Comparison of ENCODE assay signal across 38 cellular contexts in the genomic region with DNA sequence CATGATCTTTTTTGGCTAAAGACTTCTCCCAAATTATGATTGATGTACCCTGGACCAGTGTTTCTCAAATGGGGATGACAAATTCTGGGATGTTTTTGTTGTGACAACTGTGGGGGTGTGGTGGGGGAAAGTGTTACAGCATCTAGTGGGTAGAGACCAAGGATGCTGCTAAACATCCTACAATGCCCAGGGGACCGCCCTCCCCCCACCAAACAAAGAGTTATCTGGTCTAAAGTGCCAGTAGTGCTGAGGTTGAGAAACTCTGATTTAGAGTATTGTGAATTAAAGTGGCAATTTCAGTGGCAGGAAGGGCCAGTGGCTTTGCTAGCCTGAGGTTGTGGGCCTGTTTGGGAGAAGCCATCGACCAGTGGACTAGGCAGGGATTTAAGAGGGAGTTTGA. TPM values are rescaled to one million over a fixed set of nuclear protein-coding genes. Genes with fewer than 3 reads are reported as not detected.
"Had no signal": no experiment of that assay in that cellular context is flagged by ENCODE, and none has a peak within 500 bp of the region (broad histone marks: within the 10 kb centered on the region; RNA-seq: fewer than 3 reads in every experiment).

No MANE protein-coding gene starts in this region.

- ATAC-seq: activated CD4-positive, alpha-beta T cell treated with anti-CD3 and anti-CD28 coated beads for 36 hours; activated naive CD8-positive, alpha-beta T cell treated with anti-CD3 and anti-CD28 coated beads, Interleukin-2, amount 50 U/mL, for 24 hours; body of pancreas; effector memory CD8-positive, alpha-beta T cell; gastroesophageal sphincter; T-helper 17 cell had no signal

- H3K27me3 Mint-ChIP-seq: activated CD4-positive, alpha-beta memory T cell treated with anti-CD3 and anti-CD28 coated beads, Interleukin-2, amount 10 ng/mL, durations not matched to agents 7 days and 5 days; activated CD4-positive, alpha-beta T cell treated with anti-CD3 and anti-CD28 coated beads for 36 hours; activated naive CD4-positive, alpha-beta T cell treated with anti-CD3 and anti-CD28 coated beads, Interleukin-2, amount 50 U/mL, for 24 hours; activated naive CD8-positive, alpha-beta T cell treated with anti-CD3 and anti-CD28 coated beads for 36 hours; activated naive CD8-positive, alpha-beta T cell treated with anti-CD3 and anti-CD28 coated beads, Interleukin-2, amount 50 U/mL, for 24 hours; effector memory CD8-positive, alpha-beta T cell had no signal

- H3K27ac ChIP-seq: adrenal gland, body of pancreas, epithelial cell of prostate, gastroesophageal sphincter, heart right ventricle had no signal

- H3K9me3 Mint-ChIP-seq: activated CD4-positive, alpha-beta memory T cell treated with anti-CD3 and anti-CD28 coated beads, Interleukin-2, amount 10 ng/mL, durations not matched to agents 7 days and 5 days; activated CD4-positive, alpha-beta T cell treated with anti-CD3 and anti-CD28 coated beads, Interleukin-2, amount 10 ng/mL, durations not matched to agents 24 days and 14 days; activated naive CD4-positive, alpha-beta T cell treated with anti-CD3 and anti-CD28 coated beads for 36 hours; activated naive CD4-positive, alpha-beta T cell treated with anti-CD3 and anti-CD28 coated beads, Interleukin-2, amount 50 U/mL, for 24 hours; activated naive CD8-positive, alpha-beta T cell treated with anti-CD3 and anti-CD28 coated beads for 36 hours; activated naive CD8-positive, alpha-beta T cell treated with anti-CD3 and anti-CD28 coated beads, Interleukin-2, amount 50 U/mL, for 24 hours; activated T-helper 1 cell treated with anti-CD3 and anti-CD28 coated beads, Interleukin-12 subunit alpha, Interleukin-12 subunit beta, Interleukin-2, Interleukin-4 antibody, amounts not matched to agents 30 ng/mL and 10 ng/mL and 1 ng/mL, durations not matched to agents 14 hours and 24 hours and 36 hours; effector memory CD8-positive, alpha-beta T cell; T-helper 2 cell treated with Interferon-gamma antibody and Interleukin-4, amounts not matched to agents 5 μg/mL and 100 μg/mL, for 36 hours had no signal

- H3K4me3 ChIP-seq: adrenal gland, body of pancreas, esophagus squamous epithelium, gastroesophageal sphincter, heart right ventricle had no signal

- H3K36me3 Mint-ChIP-seq: activated naive CD8-positive, alpha-beta T cell treated with anti-CD3 and anti-CD28 coated beads for 36 hours had no signal

- H3K4me1 Mint-ChIP-seq: activated CD4-positive, alpha-beta memory T cell treated with anti-CD3 and anti-CD28 coated beads, Interleukin-2, amount 10 ng/mL, durations not matched to agents 7 days and 5 days; activated CD4-positive, alpha-beta T cell treated with anti-CD3 and anti-CD28 coated beads for 36 hours; activated CD4-positive, alpha-beta T cell treated with anti-CD3 and anti-CD28 coated beads, Interleukin-2, amount 10 ng/mL, durations not matched to agents 24 days and 14 days; activated naive CD4-positive, alpha-beta T cell treated with anti-CD3 and anti-CD28 coated beads, Interleukin-2, amount 50 U/mL, for 24 hours; activated naive CD8-positive, alpha-beta T cell treated with anti-CD3 and anti-CD28 coated beads for 36 hours; activated naive CD8-positive, alpha-beta T cell treated with anti-CD3 and anti-CD28 coated beads, Interleukin-2, amount 50 U/mL, for 24 hours had no signal

- H3K27ac Mint-ChIP-seq: activated CD4-positive, alpha-beta memory T cell treated with anti-CD3 and anti-CD28 coated beads, Interleukin-2, amount 10 ng/mL, durations not matched to agents 7 days and 5 days; activated CD4-positive, alpha-beta T cell treated with anti-CD3 and anti-CD28 coated beads for 36 hours; activated CD4-positive, alpha-beta T cell treated with anti-CD3 and anti-CD28 coated beads, Interleukin-2, amount 10 ng/mL, durations not matched to agents 24 days and 14 days; activated naive CD4-positive, alpha-beta T cell treated with anti-CD3 and anti-CD28 coated beads for 36 hours; activated naive CD4-positive, alpha-beta T cell treated with anti-CD3 and anti-CD28 coated beads, Interleukin-2, amount 50 U/mL, for 24 hours; activated naive CD8-positive, alpha-beta T cell treated with anti-CD3 and anti-CD28 coated beads for 36 hours; activated naive CD8-positive, alpha-beta T cell treated with anti-CD3 and anti-CD28 coated beads, Interleukin-2, amount 50 U/mL, for 24 hours; activated T-helper 1 cell treated with anti-CD3 and anti-CD28 coated beads, Interleukin-12 subunit alpha, Interleukin-12 subunit beta, Interleukin-2, Interleukin-4 antibody, amounts not matched to agents 30 ng/mL and 10 ng/mL and 1 ng/mL, durations not matched to agents 14 hours and 24 hours and 36 hours; activated T-helper 2 cell treated with anti-CD3 and anti-CD28 coated beads, Interferon-gamma antibody, Interleukin-2, Interleukin-4, amounts not matched to agents 10 μg/mL and 5 μg/mL and 100 μg/mL, durations not matched to agents 14 hours and 24 hours and 36 hours; effector memory CD8-positive, alpha-beta T cell; T-helper 17 cell; T-helper 2 cell treated with Interferon-gamma antibody and Interleukin-4, amounts not matched to agents 5 μg/mL and 100 μg/mL, for 36 hours had no signal

- H3K9me3 ChIP-seq: adrenal gland, body of pancreas, esophagus squamous epithelium, gastroesophageal sphincter, heart right ventricle had no signal

- H3K27me3 ChIP-seq: adrenal gland, body of pancreas, esophagus squamous epithelium, gastroesophageal sphincter, heart right ventricle had no signal

- H3K4me3 Mint-ChIP-seq: activated CD4-positive, alpha-beta memory T cell treated with anti-CD3 and anti-CD28 coated beads, Interleukin-2, amount 10 ng/mL, durations not matched to agents 7 days and 5 days; activated CD4-positive, alpha-beta T cell treated with anti-CD3 and anti-CD28 coated beads for 36 hours; activated CD4-positive, alpha-beta T cell treated with anti-CD3 and anti-CD28 coated beads, Interleukin-2, amount 10 ng/mL, durations not matched to agents 24 days and 14 days; activated naive CD4-positive, alpha-beta T cell treated with anti-CD3 and anti-CD28 coated beads for 36 hours; activated naive CD4-positive, alpha-beta T cell treated with anti-CD3 and anti-CD28 coated beads, Interleukin-2, amount 50 U/mL, for 24 hours; activated naive CD8-positive, alpha-beta T cell treated with anti-CD3 and anti-CD28 coated beads for 36 hours; activated naive CD8-positive, alpha-beta T cell treated with anti-CD3 and anti-CD28 coated beads, Interleukin-2, amount 50 U/mL, for 24 hours; activated T-helper 1 cell treated with anti-CD3 and anti-CD28 coated beads, Interleukin-12 subunit alpha, Interleukin-12 subunit beta, Interleukin-2, Interleukin-4 antibody, amounts not matched to agents 30 ng/mL and 10 ng/mL and 1 ng/mL, durations not matched to agents 14 hours and 24 hours and 36 hours; effector memory CD8-positive, alpha-beta T cell; T-helper 17 cell; T-helper 2 cell treated with Interferon-gamma antibody and Interleukin-4, amounts not matched to agents 5 μg/mL and 100 μg/mL, for 36 hours had no signal

- H3K4me1 ChIP-seq: body of pancreas, esophagus squamous epithelium, gastroesophageal sphincter, heart right ventricle had no signal

- DNase-seq: activated CD4-positive, alpha-beta memory T cell treated with anti-CD3 and anti-CD28 coated beads, Interleukin-2, amount 10 ng/mL, durations not matched to agents 7 days and 5 days; activated CD4-positive, alpha-beta T cell treated with anti-CD3 and anti-CD28 coated beads for 36 hours; activated CD4-positive, alpha-beta T cell treated with anti-CD3 and anti-CD28 coated beads, Interleukin-2, amount 10 ng/mL, durations not matched to agents 24 days and 14 days; activated CD4-positive, alpha-beta T cell treated with anti-CD3 and anti-CD28 coated beads, Interleukin-2, amount 50 U/mL, for 4 hours; activated CD4-positive, CD25-positive, alpha-beta regulatory T cell; activated CD4-positive, CD25-positive, alpha-beta regulatory T cell treated with anti-CD3 and anti-CD28 coated beads, Interleukin-2, amount 50 U/mL, for 72 hours; activated effector memory CD4-positive, alpha-beta T cell treated with anti-CD3 and anti-CD28 coated beads, Interleukin-2, amount 50 U/mL, for 16 hours; activated naive CD4-positive, alpha-beta T cell treated with anti-CD3 and anti-CD28 coated beads for 36 hours; activated naive CD8-positive, alpha-beta T cell treated with anti-CD3 and anti-CD28 coated beads for 36 hours; activated naive CD8-positive, alpha-beta T cell treated with anti-CD3 and anti-CD28 coated beads, Interleukin-2, amount 50 U/mL, for 24 hours; activated T-cell treated with anti-CD3 and anti-CD28 coated beads, Interleukin-2, amount 50 U/mL, for 1 hour; activated T-cell treated with anti-CD3 and anti-CD28 coated beads, Interleukin-2, amount 50 U/mL, for 48 hours; adrenal gland; amygdala; aorta; body of pancreas; caudate nucleus; cortex of kidney; dermis blood vessel endothelial cell; effector CD4-positive, alpha-beta T cell; effector memory CD8-positive, alpha-beta T cell; esophagus squamous epithelium; foreskin melanocyte; heart right ventricle; T-helper 1 cell; T-helper 17 cell; T1000 had no signal

RNA-seq across cellular contexts. Expression of a gene that starts 33.3 kb away (rescaled TPM):
- total RNA-seq: activated CD4-positive, alpha-beta memory T cell treated with anti-CD3 and anti-CD28 coated beads, Interleukin-2, amount 10 ng/mL, durations not matched to agents 7 days and 5 days; activated CD4-positive, alpha-beta T cell treated with anti-CD3 and anti-CD28 coated beads for 36 hours; activated CD4-positive, alpha-beta T cell treated with anti-CD3 and anti-CD28 coated beads, Interleukin-2, amount 10 ng/mL, durations not matched to agents 24 days and 14 days; activated naive CD4-positive, alpha-beta T cell treated with anti-CD3 and anti-CD28 coated beads for 36 hours; activated naive CD8-positive, alpha-beta T cell treated with anti-CD3 and anti-CD28 coated beads for 36 hours; activated T-helper 1 cell treated with anti-CD3 and anti-CD28 coated beads, Interleukin-12 subunit alpha, Interleukin-12 subunit beta, Interleukin-2, Interleukin-4 antibody, amounts not matched to agents 30 ng/mL and 10 ng/mL and 1 ng/mL, durations not matched to agents 14 hours and 24 hours and 36 hours; activated T-helper 2 cell treated with anti-CD3 and anti-CD28 coated beads, Interferon-gamma antibody, Interleukin-2, Interleukin-4, amounts not matched to agents 10 μg/mL and 5 μg/mL and 100 μg/mL, durations not matched to agents 14 hours and 24 hours and 36 hours; aorta; chondrocyte; dermis blood vessel endothelial cell; endothelial cell of umbilical vein; fibroblast of lung; fibroblast of villous mesenchyme; gastroesophageal sphincter; glomerular endothelial cell; T-helper 17 cell had no signal
- polyA plus RNA-seq: endothelial cell of umbilical vein, fibroblast of lung, heart right ventricle had no signal
